In genomic region chr12:119406322-119406721, GRCh38 we compare ENCODE assay signal across 27 cellular contexts.
"Had no signal": no experiment of that assay in that cellular context is flagged by ENCODE, and none has a peak within 500 bp of the region (broad histone marks: within the 10 kb centered on the region; RNA-seq: fewer than 3 reads in every experiment).

No MANE protein-coding gene starts in this region.

- DNase-seq: activated CD4-positive, alpha-beta T cell treated with anti-CD3 and anti-CD28 coated beads for 4 hours; activated CD8-positive, alpha-beta memory T cell treated with anti-CD3 and anti-CD28 coated beads, Interleukin-2, amount 50 U/mL, for 4 hours; activated CD8-positive, alpha-beta T cell treated with anti-CD3 and anti-CD28 coated beads for 36 hours; activated effector memory CD4-positive, alpha-beta T cell treated with anti-CD3 and anti-CD28 coated beads, Interleukin-2, amount 50 U/mL, for 16 hours; activated naive CD4-positive, alpha-beta T cell treated with Interleukin-2 at 50 U/mL for 16 hours; activated naive CD8-positive, alpha-beta T cell treated with anti-CD3 and anti-CD28 coated beads, Interleukin-2, amount 50 U/mL, for 24 hours; amniotic stem cell; body of pancreas; NCI-H1092 treated with DMSO at 0.1 percent for 48 hours; NCI-H1436 treated with DMSO at 0.1 percent for 48 hours; NCI-H1930; NCI-H446 treated with DMSO at 0.1 percent for 48 hours; NCI-H524 treated with DMSO at 0.1 percent for 48 hours; NCI-H774; NK-92 treated with Interleukin-12 subunit alpha and Interleukin-12 subunit beta, amount 100 ng/mL, for 24 hours; OCI-M1; RPMI8226; SHP77; SW 1271 had no signal

- H3K36me3 ChIP-seq: ascending aorta, SJSA1 had no signal

- H3K9me3 ChIP-seq: ascending aorta, body of pancreas, SJSA1 had no signal

- H3K4me3 ChIP-seq: ascending aorta, body of pancreas, SJSA1 had no signal

- H3K4me1 ChIP-seq: ascending aorta, body of pancreas, SJSA1 had no signal

- ATAC-seq: activated CD4-positive, CD25-positive, alpha-beta regulatory T cell treated with anti-CD3 and anti-CD28 coated beads, Interleukin-2, amount 50 U/mL, for 24 hours; activated CD8-positive, alpha-beta T cell treated with anti-CD3 and anti-CD28 coated beads for 36 hours; activated naive CD4-positive, alpha-beta T cell treated with anti-CD3 and anti-CD28 coated beads, Interleukin-2, amount 50 U/mL, for 72 hours; activated naive CD8-positive, alpha-beta T cell treated with anti-CD3 and anti-CD28 coated beads, Interleukin-2, amount 50 U/mL, for 24 hours; body of pancreas; HepG2; Panc1; SK-N-SH treated with all-trans-retinoic acid at 6 μM for 48 hours had no signal

- H3K27ac ChIP-seq: ascending aorta, body of pancreas, KMS-11, SJSA1 had no signal

- H3K27me3 ChIP-seq: ascending aorta, body of pancreas had no signal
